ENCODE assay signal across 1 cellular context in the genomic region with DNA sequence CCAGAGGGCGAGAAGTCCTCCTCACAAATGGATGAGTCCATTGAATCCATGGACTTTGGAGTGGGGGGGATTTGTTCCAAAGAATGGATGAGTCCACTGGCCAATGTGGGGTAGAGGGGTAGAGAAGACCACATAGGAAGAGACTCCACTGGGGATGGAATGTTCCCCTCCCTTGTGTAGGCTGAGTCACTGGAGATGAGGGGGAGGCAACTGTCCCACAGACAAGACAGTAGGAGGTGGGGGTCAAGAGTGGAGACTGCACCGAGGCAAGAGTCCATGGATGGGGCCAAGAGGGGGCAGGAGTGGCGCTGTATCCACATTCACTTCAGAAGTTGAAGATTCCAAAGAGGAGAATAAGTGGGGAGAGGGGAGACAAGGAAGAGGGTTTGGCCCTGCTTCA.
TF ChIP-seq lines count a peak whose summit lies in the region.

No MANE protein-coding gene starts in this region.

TF ChIP-seq in HepG2, 621 proteins besides CTCF, POLR2A, EP300 and RAD21:
- TF ChIP-seq ZFP82 (CRISPR knock-in tag; IDR thresholded peaks at IDR 0.05; ENCODE audit: borderline replicate concordance) (no peak), ZNF652 (CRISPR knock-in tag; IDR thresholded peaks at IDR 0.05; ENCODE audit: borderline replicate concordance, low read depth) (no peak), BCL3 (CRISPR knock-in tag; IDR thresholded peaks at IDR 0.05) (no peak), RBM22 (optimal IDR thresholded peaks at IDR 0.05; ENCODE audit: low read length) (peak; percentile 19), HNRNPK (IDR thresholded peaks at IDR 0.05; ENCODE audit: low read depth, low read length, poor library complexity, severe bottlenecking) (no peak), HNF4A (CRISPR knock-in tag; IDR thresholded peaks at IDR 0.05) (0 out of 2 replicates have a peak, but pooled peaks have one; percentile 32), HDAC6 (IDR thresholded peaks at IDR 0.05; ENCODE audit: low read depth, low read length) (no peak), ZNF740 (CRISPR knock-in tag; IDR thresholded peaks at IDR 0.05) (peak; percentile 82), ZNF598 (CRISPR knock-in tag; IDR thresholded peaks at IDR 0.05; ENCODE audit: borderline replicate concordance) (no peak), ZNF550 (CRISPR knock-in tag; IDR thresholded peaks at IDR 0.05; ENCODE audit: borderline replicate concordance) (no peak)
- TF ChIP-seq, protein P1, sequence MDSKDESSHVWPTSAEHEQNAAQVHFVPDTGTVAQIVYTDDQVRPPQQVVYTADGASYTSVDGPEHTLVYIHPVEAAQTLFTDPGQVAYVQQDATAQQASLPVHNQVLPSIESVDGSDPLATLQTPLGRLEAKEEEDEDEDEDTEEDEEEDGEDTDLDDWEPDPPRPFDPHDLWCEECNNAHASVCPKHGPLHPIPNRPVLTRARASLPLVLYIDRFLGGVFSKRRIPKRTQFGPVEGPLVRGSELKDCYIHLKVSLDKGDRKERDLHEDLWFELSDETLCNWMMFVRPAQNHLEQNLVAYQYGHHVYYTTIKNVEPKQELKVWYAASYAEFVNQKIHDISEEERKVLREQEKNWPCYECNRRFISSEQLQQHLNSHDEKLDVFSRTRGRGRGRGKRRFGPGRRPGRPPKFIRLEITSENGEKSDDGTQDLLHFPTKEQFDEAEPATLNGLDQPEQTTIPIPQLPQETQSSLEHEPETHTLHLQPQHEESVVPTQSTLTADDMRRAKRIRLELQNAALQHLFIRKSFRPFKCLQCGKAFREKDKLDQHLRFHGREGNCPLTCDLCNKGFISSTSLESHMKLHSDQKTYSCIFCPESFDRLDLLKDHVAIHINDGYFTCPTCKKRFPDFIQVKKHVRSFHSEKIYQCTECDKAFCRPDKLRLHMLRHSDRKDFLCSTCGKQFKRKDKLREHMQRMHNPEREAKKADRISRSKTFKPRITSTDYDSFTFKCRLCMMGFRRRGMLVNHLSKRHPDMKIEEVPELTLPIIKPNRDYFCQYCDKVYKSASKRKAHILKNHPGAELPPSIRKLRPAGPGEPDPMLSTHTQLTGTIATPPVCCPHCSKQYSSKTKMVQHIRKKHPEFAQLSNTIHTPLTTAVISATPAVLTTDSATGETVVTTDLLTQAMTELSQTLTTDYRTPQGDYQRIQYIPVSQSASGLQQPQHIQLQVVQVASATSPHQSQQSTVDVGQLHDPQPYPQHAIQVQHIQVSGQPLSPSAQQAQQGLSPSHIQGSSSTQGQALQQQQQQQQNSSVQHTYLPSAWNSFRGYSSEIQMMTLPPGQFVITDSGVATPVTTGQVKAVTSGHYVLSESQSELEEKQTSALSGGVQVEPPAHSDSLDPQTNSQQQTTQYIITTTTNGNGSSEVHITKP (CRISPR knock-in tag; IDR thresholded peaks at IDR 0.05; ENCODE audit: low read depth) = peak; percentile 88; the same call in 1 of the 2 replicates
- TF ChIP-seq, protein P2, sequence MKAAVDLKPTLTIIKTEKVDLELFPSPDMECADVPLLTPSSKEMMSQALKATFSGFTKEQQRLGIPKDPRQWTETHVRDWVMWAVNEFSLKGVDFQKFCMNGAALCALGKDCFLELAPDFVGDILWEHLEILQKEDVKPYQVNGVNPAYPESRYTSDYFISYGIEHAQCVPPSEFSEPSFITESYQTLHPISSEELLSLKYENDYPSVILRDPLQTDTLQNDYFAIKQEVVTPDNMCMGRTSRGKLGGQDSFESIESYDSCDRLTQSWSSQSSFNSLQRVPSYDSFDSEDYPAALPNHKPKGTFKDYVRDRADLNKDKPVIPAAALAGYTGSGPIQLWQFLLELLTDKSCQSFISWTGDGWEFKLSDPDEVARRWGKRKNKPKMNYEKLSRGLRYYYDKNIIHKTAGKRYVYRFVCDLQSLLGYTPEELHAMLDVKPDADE (CRISPR knock-in tag; IDR thresholded peaks at IDR 0.05) = no peak
